In genomic region chr22:21867528-21868266, GRCh38 we compare ENCODE assay signal across 8 cellular contexts. TPM values are rescaled to one million over a fixed set of nuclear protein-coding genes. Genes with fewer than 3 reads are reported as not detected.
A peak's percentile ranks its signal among the peaks of the same experiment; 100 is the strongest.
DNase-seq lines count a peak whose midpoint lies in the region; ATAC-seq and TF ChIP-seq lines count a peak whose summit lies in the region.

MAPK1 (minus strand) TSS chr22:21867645; CDS start chr22:21867440, 205 bp downstream.

- H3K79me1 ChIP-seq in trophoblast cell (ENCODE audit: low read length), result peaks cover 14% of the 10 kb centered on the region

- H3K4me1 ChIP-seq in trophoblast cell (ENCODE audit: control insufficient read depth in 1 of 2, insufficient read depth in 2 of 2, low read length in 2 of 2) (peaks cover 2% of the 10 kb centered on the region in 2 experiments), transverse colon (peaks cover 4 to 42% (median 25%) of the 10 kb centered on the region in 4 donors)

- H3K4me2 ChIP-seq in SU-DHL-6 (ENCODE audit: low read depth, low read length, poor library complexity, severe bottlenecking), result peak within 1 kb of the TSS; percentile 85
- peak within 1 kb of the TSS; percentile 89 for H3K4me2 ChIP-seq in trophoblast cell (ENCODE audit: low read length)

- peaks cover 7% of the 10 kb centered on the region for H4K20me1 ChIP-seq in SU-DHL-6 (ENCODE audit: low read depth, low read length)

- H2AK5ac ChIP-seq in trophoblast cell (ENCODE audit: low read length), result no peak within 1 kb of the TSS

- peak within 1 kb of the TSS; percentile 85 for H2BK5ac ChIP-seq in trophoblast cell (ENCODE audit: low read depth, low read length, poor library complexity)

- H3K4me3 Mint-ChIP-seq in HFFc6, result peak within 1 kb of the TSS; percentile 97

- peak within 1 kb of the TSS; percentile 93 for H2BK120ac ChIP-seq in trophoblast cell (ENCODE audit: insufficient read depth, low read length, poor library complexity)

- in situ Hi-C loops in transverse colon (cut with MboI; ENCODE audit: low pct_ligation_motif_present in 1 of 4, low pct_unique_long_range_greater_than_20kb in 1 of 4, low sequenced_read_pairs in 3 of 4), result no loop called here

- no peaks in the 10 kb centered on the region for H3K27me3 ChIP-seq in SU-DHL-6 (ENCODE audit: low read length)
- H3K27me3 ChIP-seq in trophoblast cell (ENCODE audit: insufficient read depth, low read length), result no peaks in the 10 kb centered on the region
- H3K27me3 ChIP-seq in transverse colon, result no peaks in the 10 kb centered on the region

- H3K36me3 ChIP-seq in SU-DHL-6 (ENCODE audit: low read length) (peaks cover 2% of the 10 kb centered on the region; the same call in 1 of the 2 replicates), trophoblast cell (ENCODE audit: control insufficient read depth in 1 of 2, insufficient read depth in 2 of 2, low read length in 2 of 2) (no peaks in the 10 kb centered on the region), transverse colon (no peaks in the 10 kb centered on the region)

- H3K27ac ChIP-seq in SU-DHL-6 (ENCODE audit: low read depth, low read length), result peak within 1 kb of the TSS; percentile 67
- H3K27ac ChIP-seq in trophoblast cell (ENCODE audit: low read depth, low read length), result peak within 1 kb of the TSS; percentile 80
- peak within 1 kb of the TSS; percentile 88 to 95 (median 89) for H3K27ac ChIP-seq in transverse colon

- peak within 1 kb of the TSS; percentile 54 for H3K23ac ChIP-seq in trophoblast cell (ENCODE audit: low read length)

- peak within 1 kb of the TSS; percentile 92 for H4K8ac ChIP-seq in trophoblast cell (ENCODE audit: low read depth, low read length)

- no peaks in the 10 kb centered on the region for H3K9me3 Mint-ChIP-seq in HFFc6

- H3K36me3 Mint-ChIP-seq in HFFc6 (ENCODE audit: low read depth), result peaks cover 16% of the 10 kb centered on the region

- peak within 1 kb of the TSS; percentile 60 for H3K4ac ChIP-seq in trophoblast cell (ENCODE audit: low read depth, low read length)

- H3K4me3 ChIP-seq in SU-DHL-6 (ENCODE audit: insufficient read depth, low read length, poor library complexity, severe bottlenecking), result peak within 1 kb of the TSS; percentile 66
- peak within 1 kb of the TSS; percentile 99 for H3K4me3 ChIP-seq in trophoblast cell (ENCODE audit: low read depth, low read length)
- H3K4me3 ChIP-seq in transverse colon, result peak within 1 kb of the TSS; percentile 82 to 99 (median 92)

- no peak within 1 kb of the TSS for H2BK12ac ChIP-seq in trophoblast cell (ENCODE audit: low read length)

- TF ChIP-seq POLR2A in GM10847 (IDR thresholded peaks at IDR 0.05; ENCODE audit: extremely low read depth, insufficient read length), result peak; percentile 81
- TF ChIP-seq POLR2A in transverse colon (IDR thresholded peaks at IDR 0.05), result peak; percentile 80

- H4K12ac ChIP-seq in trophoblast cell (ENCODE audit: low read depth, low read length), result peak within 1 kb of the TSS; percentile 83

- H3K18ac ChIP-seq in trophoblast cell (ENCODE audit: low read length), result peak within 1 kb of the TSS; percentile 98

- H4K91ac ChIP-seq in trophoblast cell (ENCODE audit: low read depth, low read length), result peak within 1 kb of the TSS; percentile 98

- H2AFZ ChIP-seq in SU-DHL-6 (ENCODE audit: low read depth, low read length, severe bottlenecking), result peak within 1 kb of the TSS; percentile 39
- H2AFZ ChIP-seq in trophoblast cell (ENCODE audit: insufficient read depth, low read length, poor library complexity), result peak within 1 kb of the TSS; percentile 96

- peak within 1 kb of the TSS; percentile 85 for H3K9ac ChIP-seq in SU-DHL-6 (ENCODE audit: low read length)
- H3K9ac ChIP-seq in trophoblast cell (ENCODE audit: low read length), result peak within 1 kb of the TSS; percentile 94

- TF ChIP-seq EP300 in transverse colon (IDR thresholded peaks at IDR 0.05; ENCODE audit: low read depth), result no peak

- no peaks in the 10 kb centered on the region for H3K9me2 ChIP-seq in SU-DHL-6 (replicated peaks; ENCODE audit: insufficient read depth, low read length)

- DNase-seq in HFFc6, result peak; percentile 80
- DNase-seq in NAMALWA (ENCODE audit: low spot score), result peak; percentile 94
- peak; percentile 87 for DNase-seq in activated naive CD8-positive, alpha-beta T cell treated with anti-CD3 and anti-CD28 coated beads, Interleukin-2, amount 50 U/mL, for 16 hours (ENCODE audit: low read depth, low spot score)
- DNase-seq in Right ventricle myocardium superior, result peak; percentile 96
- peak; percentile 85 to 88 for DNase-seq in trophoblast cell
- peak; percentile 95 for DNase-seq in transverse colon

- peak within 1 kb of the TSS; percentile 98 for H3K14ac ChIP-seq in trophoblast cell (ENCODE audit: low read length)

- H3K27me3 Mint-ChIP-seq in HFFc6 (ENCODE audit: insufficient read depth), result no peaks in the 10 kb centered on the region; the same call in 1 of the 2 replicates

- H3K79me2 ChIP-seq in SU-DHL-6 (ENCODE audit: insufficient read depth, low read length) (peaks cover 42% of the 10 kb centered on the region), trophoblast cell (ENCODE audit: control insufficient read depth, insufficient read depth, low read length, poor library complexity) (peaks cover 20% of the 10 kb centered on the region)

- H3K4me1 Mint-ChIP-seq in HFFc6 (ENCODE audit: low read depth), result peaks cover 37% of the 10 kb centered on the region

- no peaks in the 10 kb centered on the region for H3F3A ChIP-seq in SU-DHL-6 (ENCODE audit: insufficient read depth)

- H3K27ac Mint-ChIP-seq in HFFc6, result peak within 1 kb of the TSS; percentile 92

- H3K9me3 ChIP-seq in SU-DHL-6 (ENCODE audit: insufficient read depth, low read length) (no peaks in the 10 kb centered on the region), trophoblast cell (ENCODE audit: insufficient read depth, low read depth, low read length) (no peaks in the 10 kb centered on the region), transverse colon (no peaks in the 10 kb centered on the region)

- TF ChIP-seq CTCF in HFFc6 (IDR thresholded peaks at IDR 0.05), result peak; percentile 72
- no peak for TF ChIP-seq CTCF in SU-DHL-6 (IDR thresholded peaks at IDR 0.05; ENCODE audit: insufficient read depth, low read length, poor library complexity, severe bottlenecking)
- peak; percentile 22 to 62 (median 37) for TF ChIP-seq CTCF in transverse colon (IDR thresholded peaks at IDR 0.05)

- peak; percentile 99 for ATAC-seq in Right ventricle myocardium superior (ENCODE audit: poor library complexity)

- intact Hi-C loops in Right ventricle myocardium superior (cut with DNase I), result loop anchor here (10.0 kb wide), 1 partner anchor 53 kb away; no protein-coding TSS in a partner anchor
- intact Hi-C loops in transverse colon (cut with DNase I; ENCODE audit: low total_unique reads), result no loop called here

- no CpG with 5 or more reads among the region's 74 CpGs for WGBS in trophoblast cell (ENCODE audit: extremely low coverage, insufficient coverage, insufficient read length)
- WGBS in transverse colon (ENCODE audit: low coverage in 1 of 2), 2 donors, result 1% methylated on average over 43 of the region's 74 CpGs; no CpG with 5 or more reads in 1 of the 2 donors

RNA-seq across cellular contexts. Expression of gene MAPK1, which starts in this region (rescaled TPM):
- total RNA-seq in HFFc6 (2021; fragmentation: NEBNext Ultra II Directional; extraction: Animal tissue kit (Norgen Biotek cat#: 25700)), result 100 to 1,000 TPM; 140 to 178 (median 160) TPM
- total RNA-seq in Right ventricle myocardium superior (75.2 TPM), transverse colon (100 to 1,000 TPM in 1 of 4 donors, 10 to 100 TPM in 3; 37.1 to 303 (median 57.0) TPM)
- 42.9 and 43.3 TPM in 2 replicates for polyA plus RNA-seq in trophoblast cell (2013)

Comparison
In these comparisons a context has a peak if more than half of its experiments do, and no peak if none do; other contexts are left out.
1. Peak in every context shown above with its lines: DNase-seq, ATAC-seq, H3K4me3 ChIP-seq and H3K27ac ChIP-seq.